ENCODE assay signal across 1 cellular context in genomic region chr22:38221908-38222796, GRCh38.
TF ChIP-seq lines count a peak whose summit lies in the region.

No MANE protein-coding gene starts in this region.

TF ChIP-seq in H1, 55 proteins besides CTCF, POLR2A, EP300 and RAD21:
- no peak for TF ChIP-seq POLR2AphosphoS5 (IDR thresholded peaks at IDR 0.05; ENCODE audit: low read depth, low read length)
- TF ChIP-seq HDAC2 (IDR thresholded peaks at IDR 0.05; ENCODE audit: borderline replicate concordance in 1 of 2, low read depth in 2 of 2, low read length in 2 of 2), result no peak
- TF ChIP-seq SAP30 (IDR thresholded peaks at IDR 0.05; ENCODE audit: insufficient read depth, insufficient replicate concordance, low read length), result no peak
- TF ChIP-seq, protein P1, sequence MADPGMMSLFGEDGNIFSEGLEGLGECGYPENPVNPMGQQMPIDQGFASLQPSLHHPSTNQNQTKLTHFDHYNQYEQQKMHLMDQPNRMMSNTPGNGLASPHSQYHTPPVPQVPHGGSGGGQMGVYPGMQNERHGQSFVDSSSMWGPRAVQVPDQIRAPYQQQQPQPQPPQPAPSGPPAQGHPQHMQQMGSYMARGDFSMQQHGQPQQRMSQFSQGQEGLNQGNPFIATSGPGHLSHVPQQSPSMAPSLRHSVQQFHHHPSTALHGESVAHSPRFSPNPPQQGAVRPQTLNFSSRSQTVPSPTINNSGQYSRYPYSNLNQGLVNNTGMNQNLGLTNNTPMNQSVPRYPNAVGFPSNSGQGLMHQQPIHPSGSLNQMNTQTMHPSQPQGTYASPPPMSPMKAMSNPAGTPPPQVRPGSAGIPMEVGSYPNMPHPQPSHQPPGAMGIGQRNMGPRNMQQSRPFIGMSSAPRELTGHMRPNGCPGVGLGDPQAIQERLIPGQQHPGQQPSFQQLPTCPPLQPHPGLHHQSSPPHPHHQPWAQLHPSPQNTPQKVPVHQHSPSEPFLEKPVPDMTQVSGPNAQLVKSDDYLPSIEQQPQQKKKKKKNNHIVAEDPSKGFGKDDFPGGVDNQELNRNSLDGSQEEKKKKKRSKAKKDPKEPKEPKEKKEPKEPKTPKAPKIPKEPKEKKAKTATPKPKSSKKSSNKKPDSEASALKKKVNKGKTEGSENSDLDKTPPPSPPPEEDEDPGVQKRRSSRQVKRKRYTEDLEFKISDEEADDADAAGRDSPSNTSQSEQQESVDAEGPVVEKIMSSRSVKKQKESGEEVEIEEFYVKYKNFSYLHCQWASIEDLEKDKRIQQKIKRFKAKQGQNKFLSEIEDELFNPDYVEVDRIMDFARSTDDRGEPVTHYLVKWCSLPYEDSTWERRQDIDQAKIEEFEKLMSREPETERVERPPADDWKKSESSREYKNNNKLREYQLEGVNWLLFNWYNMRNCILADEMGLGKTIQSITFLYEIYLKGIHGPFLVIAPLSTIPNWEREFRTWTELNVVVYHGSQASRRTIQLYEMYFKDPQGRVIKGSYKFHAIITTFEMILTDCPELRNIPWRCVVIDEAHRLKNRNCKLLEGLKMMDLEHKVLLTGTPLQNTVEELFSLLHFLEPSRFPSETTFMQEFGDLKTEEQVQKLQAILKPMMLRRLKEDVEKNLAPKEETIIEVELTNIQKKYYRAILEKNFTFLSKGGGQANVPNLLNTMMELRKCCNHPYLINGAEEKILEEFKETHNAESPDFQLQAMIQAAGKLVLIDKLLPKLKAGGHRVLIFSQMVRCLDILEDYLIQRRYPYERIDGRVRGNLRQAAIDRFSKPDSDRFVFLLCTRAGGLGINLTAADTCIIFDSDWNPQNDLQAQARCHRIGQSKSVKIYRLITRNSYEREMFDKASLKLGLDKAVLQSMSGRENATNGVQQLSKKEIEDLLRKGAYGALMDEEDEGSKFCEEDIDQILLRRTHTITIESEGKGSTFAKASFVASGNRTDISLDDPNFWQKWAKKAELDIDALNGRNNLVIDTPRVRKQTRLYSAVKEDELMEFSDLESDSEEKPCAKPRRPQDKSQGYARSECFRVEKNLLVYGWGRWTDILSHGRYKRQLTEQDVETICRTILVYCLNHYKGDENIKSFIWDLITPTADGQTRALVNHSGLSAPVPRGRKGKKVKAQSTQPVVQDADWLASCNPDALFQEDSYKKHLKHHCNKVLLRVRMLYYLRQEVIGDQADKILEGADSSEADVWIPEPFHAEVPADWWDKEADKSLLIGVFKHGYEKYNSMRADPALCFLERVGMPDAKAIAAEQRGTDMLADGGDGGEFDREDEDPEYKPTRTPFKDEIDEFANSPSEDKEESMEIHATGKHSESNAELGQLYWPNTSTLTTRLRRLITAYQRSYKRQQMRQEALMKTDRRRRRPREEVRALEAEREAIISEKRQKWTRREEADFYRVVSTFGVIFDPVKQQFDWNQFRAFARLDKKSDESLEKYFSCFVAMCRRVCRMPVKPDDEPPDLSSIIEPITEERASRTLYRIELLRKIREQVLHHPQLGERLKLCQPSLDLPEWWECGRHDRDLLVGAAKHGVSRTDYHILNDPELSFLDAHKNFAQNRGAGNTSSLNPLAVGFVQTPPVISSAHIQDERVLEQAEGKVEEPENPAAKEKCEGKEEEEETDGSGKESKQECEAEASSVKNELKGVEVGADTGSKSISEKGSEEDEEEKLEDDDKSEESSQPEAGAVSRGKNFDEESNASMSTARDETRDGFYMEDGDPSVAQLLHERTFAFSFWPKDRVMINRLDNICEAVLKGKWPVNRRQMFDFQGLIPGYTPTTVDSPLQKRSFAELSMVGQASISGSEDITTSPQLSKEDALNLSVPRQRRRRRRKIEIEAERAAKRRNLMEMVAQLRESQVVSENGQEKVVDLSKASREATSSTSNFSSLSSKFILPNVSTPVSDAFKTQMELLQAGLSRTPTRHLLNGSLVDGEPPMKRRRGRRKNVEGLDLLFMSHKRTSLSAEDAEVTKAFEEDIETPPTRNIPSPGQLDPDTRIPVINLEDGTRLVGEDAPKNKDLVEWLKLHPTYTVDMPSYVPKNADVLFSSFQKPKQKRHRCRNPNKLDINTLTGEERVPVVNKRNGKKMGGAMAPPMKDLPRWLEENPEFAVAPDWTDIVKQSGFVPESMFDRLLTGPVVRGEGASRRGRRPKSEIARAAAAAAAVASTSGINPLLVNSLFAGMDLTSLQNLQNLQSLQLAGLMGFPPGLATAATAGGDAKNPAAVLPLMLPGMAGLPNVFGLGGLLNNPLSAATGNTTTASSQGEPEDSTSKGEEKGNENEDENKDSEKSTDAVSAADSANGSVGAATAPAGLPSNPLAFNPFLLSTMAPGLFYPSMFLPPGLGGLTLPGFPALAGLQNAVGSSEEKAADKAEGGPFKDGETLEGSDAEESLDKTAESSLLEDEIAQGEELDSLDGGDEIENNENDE (IDR thresholded peaks at IDR 0.05; ENCODE audit: insufficient replicate concordance, low read length), result no peak
- no peak for TF ChIP-seq TCF12 (IDR thresholded peaks at IDR 0.05; ENCODE audit: low read depth, low read length)
- TF ChIP-seq EZH2 (IDR thresholded peaks at IDR 0.05; ENCODE audit: low read depth, low read length, severe bottlenecking), result no peak
- TF ChIP-seq SP1 (IDR thresholded peaks at IDR 0.05; ENCODE audit: low read depth, low read length), result no peak
- no peak for TF ChIP-seq YY1 (IDR thresholded peaks at IDR 0.05; ENCODE audit: low read depth, low read length)
- no peak for TF ChIP-seq ZNF274 (IDR thresholded peaks at IDR 0.05; ENCODE audit: borderline replicate concordance, extremely low read depth, low read length)
- no peak for TF ChIP-seq SIX5 (IDR thresholded peaks at IDR 0.05; ENCODE audit: low read depth, low read length)
- no peak for TF ChIP-seq SUZ12 (IDR thresholded peaks at IDR 0.05; ENCODE audit: low read length)
